In the genomic region with DNA sequence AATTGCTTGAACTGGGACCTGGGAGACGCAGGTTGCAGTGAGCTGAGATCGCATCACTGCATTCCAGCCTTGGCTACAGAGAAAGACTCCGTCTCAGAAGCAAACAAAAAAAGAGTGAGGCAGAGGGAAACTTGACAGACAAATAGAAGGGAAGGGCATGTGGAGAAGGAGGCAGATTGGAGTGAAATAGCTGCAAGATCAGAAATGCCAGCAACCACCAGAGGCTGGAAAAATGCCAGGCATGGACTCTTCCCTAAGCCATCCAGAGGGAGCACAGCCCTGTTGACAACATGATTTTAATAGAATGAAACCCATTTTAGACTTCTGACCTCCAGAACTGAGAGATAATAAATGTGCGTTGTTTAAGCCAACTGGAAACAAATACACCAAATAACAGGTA, we compare ENCODE assay signal across 16 cellular contexts.
DNase-seq lines count a peak whose midpoint lies in the region; ATAC-seq and TF ChIP-seq lines count a peak whose summit lies in the region.
"Had no signal": no experiment of that assay in that cellular context is flagged by ENCODE, and none has a peak within 500 bp of the region (broad histone marks: within the 10 kb centered on the region; RNA-seq: fewer than 3 reads in every experiment).

No MANE protein-coding gene starts in this region.

- no peaks in the 10 kb centered on the region for H3K36me3 Mint-ChIP-seq in activated T-cell treated with anti-CD3 and anti-CD28 coated beads, Interleukin-2, amount 50 U/mL, for 24 hours (ENCODE audit: low read depth)

- H3K27me3 Mint-ChIP-seq in activated T-cell treated with anti-CD3 and anti-CD28 coated beads, Interleukin-2, amount 50 U/mL, for 24 hours, result no peaks in the 10 kb centered on the region
- H3K27me3 Mint-ChIP-seq: B cell; CD4-positive, alpha-beta T cell had no signal

- TF ChIP-seq CTCF in choroid plexus epithelial cell (conservative IDR thresholded peaks at IDR 0.05; ENCODE audit: low read depth, low read length), result no peak

- DNase-seq in AG08395 (ENCODE audit: low spot score), result peak; percentile 14
- peak; percentile 5 for DNase-seq in GM04503 (ENCODE audit: low read depth)
- peak; percentile 5 for DNase-seq in choroid plexus epithelial cell (ENCODE audit: low read depth)
- DNase-seq in activated T-cell treated with anti-CD3 and anti-CD28 coated beads, Interleukin-2, amount 50 U/mL, for 24 hours, result no peak
- DNase-seq in A172 (ENCODE audit: low spot score), result no peak
- no peak for DNase-seq in HCEC 1CT
- DNase-seq: C1 segment of cervical spinal cord; CD4-positive, alpha-beta T cell; DMS79; GF-D8; H7 had no signal

- ATAC-seq in SK-N-SH treated with all-trans-retinoic acid at 6 μM for 48 hours, result peak; percentile 74
- ATAC-seq in GM21390 (IDR thresholded peaks at IDR 0.05; ENCODE audit: unreplicated experiment), result no peak
- ATAC-seq: GM23338, HepG2 had no signal

- peaks cover 11% of the 10 kb centered on the region for H3K9me3 Mint-ChIP-seq in activated T-cell treated with anti-CD3 and anti-CD28 coated beads, Interleukin-2, amount 50 U/mL, for 24 hours
- H3K9me3 Mint-ChIP-seq: GM23338 had no signal

- H3K4me1 Mint-ChIP-seq in activated T-cell treated with anti-CD3 and anti-CD28 coated beads, Interleukin-2, amount 50 U/mL, for 24 hours (ENCODE audit: low read depth), result no peaks in the 10 kb centered on the region
- H3K4me1 Mint-ChIP-seq: B cell, GM23338 had no signal

- H3K27ac Mint-ChIP-seq in activated T-cell treated with anti-CD3 and anti-CD28 coated beads, Interleukin-2, amount 50 U/mL, for 24 hours, result no peak overlapping the region
- H3K27ac Mint-ChIP-seq: B cell; CD4-positive, alpha-beta T cell; GM23338 had no signal

- H3K4me3 Mint-ChIP-seq in activated T-cell treated with anti-CD3 and anti-CD28 coated beads, Interleukin-2, amount 50 U/mL, for 24 hours, result no peak overlapping the region
- H3K4me3 Mint-ChIP-seq: B cell; CD4-positive, alpha-beta T cell; GM23338 had no signal

- no peak overlapping the region for H3K4me3 ChIP-seq in choroid plexus epithelial cell (ENCODE audit: low read depth, low read length)
- H3K4me3 ChIP-seq: GM23338 had no signal

TF ChIP-seq in SK-N-SH treated with all-trans-retinoic acid at 6 μM for 48 hours, 23 proteins besides CTCF, POLR2A, EP300 and RAD21:
- TF ChIP-seq CSDC2 (CRISPR knock-in tag; IDR thresholded peaks at IDR 0.05) (no peak), TSHZ2 (CRISPR knock-in tag; IDR thresholded peaks at IDR 0.05) (no peak), RARB (CRISPR knock-in tag; IDR thresholded peaks at IDR 0.05) (no peak), OSR1 (CRISPR knock-in tag; IDR thresholded peaks at IDR 0.05) (no peak), ARNTL (CRISPR knock-in tag; IDR thresholded peaks at IDR 0.05; ENCODE audit: borderline replicate concordance, low read depth) (no peak), PATZ1 (CRISPR knock-in tag; IDR thresholded peaks at IDR 0.05; ENCODE audit: borderline replicate concordance) (no peak), TOX (CRISPR knock-in tag; IDR thresholded peaks at IDR 0.05; ENCODE audit: borderline replicate concordance) (no peak), ZNF8 (CRISPR knock-in tag; IDR thresholded peaks at IDR 0.05) (no peak), ZC3H10 (CRISPR knock-in tag; IDR thresholded peaks at IDR 0.05) (no peak), ZNF70 (CRISPR knock-in tag; IDR thresholded peaks at IDR 0.05) (no peak), SNAI2 (CRISPR knock-in tag; IDR thresholded peaks at IDR 0.05) (no peak), BACH2 (CRISPR knock-in tag; IDR thresholded peaks at IDR 0.05; ENCODE audit: borderline replicate concordance) (no peak)
- TF ChIP-seq, protein P1, sequence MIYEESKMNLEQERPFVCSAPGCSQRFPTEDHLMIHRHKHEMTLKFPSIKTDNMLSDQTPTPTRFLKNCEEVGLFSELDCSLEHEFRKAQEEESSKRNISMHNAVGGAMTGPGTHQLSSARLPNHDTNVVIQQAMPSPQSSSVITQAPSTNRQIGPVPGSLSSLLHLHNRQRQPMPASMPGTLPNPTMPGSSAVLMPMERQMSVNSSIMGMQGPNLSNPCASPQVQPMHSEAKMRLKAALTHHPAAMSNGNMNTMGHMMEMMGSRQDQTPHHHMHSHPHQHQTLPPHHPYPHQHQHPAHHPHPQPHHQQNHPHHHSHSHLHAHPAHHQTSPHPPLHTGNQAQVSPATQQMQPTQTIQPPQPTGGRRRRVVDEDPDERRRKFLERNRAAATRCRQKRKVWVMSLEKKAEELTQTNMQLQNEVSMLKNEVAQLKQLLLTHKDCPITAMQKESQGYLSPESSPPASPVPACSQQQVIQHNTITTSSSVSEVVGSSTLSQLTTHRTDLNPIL (CRISPR knock-in tag; IDR thresholded peaks at IDR 0.05; ENCODE audit: low read depth), result no peak
- TF ChIP-seq, protein P2, sequence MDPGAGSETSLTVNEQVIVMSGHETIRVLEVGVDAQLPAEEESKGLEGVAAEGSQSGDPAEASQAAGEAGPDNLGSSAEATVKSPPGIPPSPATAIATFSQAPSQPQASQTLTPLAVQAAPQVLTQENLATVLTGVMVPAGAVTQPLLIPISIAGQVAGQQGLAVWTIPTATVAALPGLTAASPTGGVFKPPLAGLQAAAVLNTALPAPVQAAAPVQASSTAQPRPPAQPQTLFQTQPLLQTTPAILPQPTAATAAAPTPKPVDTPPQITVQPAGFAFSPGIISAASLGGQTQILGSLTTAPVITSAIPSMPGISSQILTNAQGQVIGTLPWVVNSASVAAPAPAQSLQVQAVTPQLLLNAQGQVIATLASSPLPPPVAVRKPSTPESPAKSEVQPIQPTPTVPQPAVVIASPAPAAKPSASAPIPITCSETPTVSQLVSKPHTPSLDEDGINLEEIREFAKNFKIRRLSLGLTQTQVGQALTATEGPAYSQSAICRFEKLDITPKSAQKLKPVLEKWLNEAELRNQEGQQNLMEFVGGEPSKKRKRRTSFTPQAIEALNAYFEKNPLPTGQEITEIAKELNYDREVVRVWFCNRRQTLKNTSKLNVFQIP (CRISPR knock-in tag; IDR thresholded peaks at IDR 0.05; ENCODE audit: borderline replicate concordance, low read depth), result no peak
- TF ChIP-seq, protein P3, sequence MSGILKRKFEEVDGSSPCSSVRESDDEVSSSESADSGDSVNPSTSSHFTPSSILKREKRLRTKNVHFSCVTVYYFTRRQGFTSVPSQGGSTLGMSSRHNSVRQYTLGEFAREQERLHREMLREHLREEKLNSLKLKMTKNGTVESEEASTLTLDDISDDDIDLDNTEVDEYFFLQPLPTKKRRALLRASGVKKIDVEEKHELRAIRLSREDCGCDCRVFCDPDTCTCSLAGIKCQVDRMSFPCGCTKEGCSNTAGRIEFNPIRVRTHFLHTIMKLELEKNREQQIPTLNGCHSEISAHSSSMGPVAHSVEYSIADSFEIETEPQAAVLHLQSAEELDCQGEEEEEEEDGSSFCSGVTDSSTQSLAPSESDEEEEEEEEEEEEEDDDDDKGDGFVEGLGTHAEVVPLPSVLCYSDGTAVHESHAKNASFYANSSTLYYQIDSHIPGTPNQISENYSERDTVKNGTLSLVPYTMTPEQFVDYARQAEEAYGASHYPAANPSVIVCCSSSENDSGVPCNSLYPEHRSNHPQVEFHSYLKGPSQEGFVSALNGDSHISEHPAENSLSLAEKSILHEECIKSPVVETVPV (CRISPR knock-in tag; IDR thresholded peaks at IDR 0.05), result no peak

Comparison
In these comparisons a context has a peak if more than half of its experiments do, and no peak if none do; other contexts are left out.
1. DNase-seq: peak in AG08395 (single experiment), GM04503 (single experiment) and choroid plexus epithelial cell (single experiment); none in activated T-cell treated with anti-CD3 and anti-CD28 coated beads, Interleukin-2, amount 50 U/mL, for 24 hours (single experiment), A172 (single experiment) and HCEC 1CT (single experiment).